In genomic region chr6:33431880-33432541, GRCh38 we compare ENCODE assay signal across 15 cellular contexts. TPM values are rescaled to one million over a fixed set of nuclear protein-coding genes. Genes with fewer than 3 reads are reported as not detected.
DNase-seq lines count a peak whose midpoint lies in the region; ATAC-seq and TF ChIP-seq lines count a peak whose summit lies in the region.
"Had no signal": no experiment of that assay in that cellular context is flagged by ENCODE, and none has a peak within 500 bp of the region (broad histone marks: within the 10 kb centered on the region; RNA-seq: fewer than 3 reads in every experiment).

No MANE protein-coding gene starts in this region.

- peaks cover 25% of the 10 kb centered on the region for H3K36me3 Mint-ChIP-seq in endothelial cell (ENCODE audit: low read depth, unreplicated experiment)

- no peak for TF ChIP-seq POLR2A in body of pancreas (IDR thresholded peaks at IDR 0.05)

- TF ChIP-seq CTCF in endothelial cell (IDR thresholded peaks at IDR 0.05; ENCODE audit: unreplicated experiment) (no peak), retinal pigment epithelial cell (conservative IDR thresholded peaks at IDR 0.05; ENCODE audit: low read depth, low read length) (no peak), body of pancreas (IDR thresholded peaks at IDR 0.05) (no peak)

- H3K9ac ChIP-seq in Karpas-422 (ENCODE audit: low read length), result peak overlapping the region; percentile 84

- no peaks in the 10 kb centered on the region for H4K20me1 ChIP-seq in Karpas-422 (ENCODE audit: insufficient read depth, low read depth, low read length)

- peaks cover 17% of the 10 kb centered on the region for H3K36me3 ChIP-seq in Karpas-422 (ENCODE audit: insufficient read depth, low read length)
- no peaks in the 10 kb centered on the region for H3K36me3 ChIP-seq in body of pancreas (replicated peaks in 1 of 2; ENCODE audit: insufficient read depth in 1 of 2, low read depth in 2 of 2)

- H3K9me3 Mint-ChIP-seq in endothelial cell (ENCODE audit: unreplicated experiment), result no peaks in the 10 kb centered on the region

- H2AFZ ChIP-seq in Karpas-422 (ENCODE audit: low read length), result no peak overlapping the region

- DNase-seq in SIG-M5 treated with dmso at 0.1 percent for 504 hours (lab: John Stamatoyannopoulos, UW; ENCODE audit: unreplicated experiment) (peak; percentile 20), SIG-M5 (lab: John Stamatoyannopoulos, UW) (no peak), Karpas-422 (peak; percentile 70), endothelial cell (ENCODE audit: low spot score) (no peak), retinal pigment epithelial cell (ENCODE audit: low read depth) (no peak), body of pancreas (no peak), occipital lobe (lab: John Stamatoyannopoulos, UW) (no peak)
- DNase-seq: activated gamma-delta T cell; mammary epithelial cell; NCI-H2081 treated with DMSO at 0.1 percent for 48 hours; stimulated activated CD4-positive, alpha-beta T cell treated with anti-CD3 and anti-CD28 coated beads, Interleukin-12 subunit alpha, Interleukin-12 subunit beta, amount 100 ng/mL, for 4 hours; T-helper 1 cell had no signal

- H3K27ac ChIP-seq in Karpas-422 (ENCODE audit: low read length) (peak overlapping the region; percentile 70), body of pancreas (no peak overlapping the region)
- H3K27ac ChIP-seq: epithelial cell of prostate, suprapubic skin had no signal

- H3K4me1 ChIP-seq in Karpas-422 (ENCODE audit: low read length) (peaks cover 56% of the 10 kb centered on the region), body of pancreas (peaks cover 13% of the 10 kb centered on the region)

- ATAC-seq in GM18873 (IDR thresholded peaks at IDR 0.05; ENCODE audit: low FRiP score, unreplicated experiment) (no peak), body of pancreas (no peak)

- H3K4me1 Mint-ChIP-seq in endothelial cell (ENCODE audit: unreplicated experiment), result peaks cover 63% of the 10 kb centered on the region

- H3K27me3 Mint-ChIP-seq in endothelial cell (ENCODE audit: unreplicated experiment), result peaks cover 12% of the 10 kb centered on the region

- peak overlapping the region; percentile 61 for H3K4me3 Mint-ChIP-seq in endothelial cell (ENCODE audit: unreplicated experiment)

- 56 to 74% methylated on average over 8 to 12 of the region's 12 CpGs for WGBS in body of pancreas, 2 donors

- intact Hi-C loops in body of pancreas (cut with DNase I), result no loop called here

- no peaks in the 10 kb centered on the region for H3K9me2 ChIP-seq in Karpas-422 (replicated peaks; ENCODE audit: insufficient read depth, low read length)

- peaks cover 55% of the 10 kb centered on the region for H3K79me2 ChIP-seq in Karpas-422 (ENCODE audit: low read length)

- H3K27ac Mint-ChIP-seq in endothelial cell (ENCODE audit: unreplicated experiment), result peak overlapping the region; percentile 59

- no peaks in the 10 kb centered on the region for H3K27me3 ChIP-seq in Karpas-422 (ENCODE audit: low read length)
- no peaks in the 10 kb centered on the region for H3K27me3 ChIP-seq in body of pancreas
- H3K27me3 ChIP-seq: suprapubic skin had no signal

- H3K9me3 ChIP-seq in Karpas-422 (ENCODE audit: low read length) (no peaks in the 10 kb centered on the region), body of pancreas (no peaks in the 10 kb centered on the region)
- H3K9me3 ChIP-seq: suprapubic skin had no signal

- peak overlapping the region; percentile 79 for H3K4me3 ChIP-seq in Karpas-422 (ENCODE audit: low read length)
- peak overlapping the region; percentile 39 for H3K4me3 ChIP-seq in retinal pigment epithelial cell (ENCODE audit: low read length)
- H3K4me3 ChIP-seq in body of pancreas, result no peak overlapping the region
- H3K4me3 ChIP-seq: suprapubic skin had no signal

- H3K4me2 ChIP-seq in Karpas-422 (ENCODE audit: low read depth, low read length, poor library complexity, severe bottlenecking), result peak overlapping the region; percentile 96

RNA-seq across cellular contexts. Expression of gene SYNGAP1, which starts 12.1 kb away (rescaled TPM):
- total RNA-seq in Karpas-422 (2014; rRNA removed; shearing (Covaris generic); ENCODE audit: low replicate concordance), result 16.3 and 16.7 TPM in 2 replicates
- total RNA-seq in endothelial cell (ENCODE audit: unreplicated experiment) (48.6 TPM), body of pancreas (1 to 10 TPM; 5.4 to 5.6 TPM), occipital lobe (21.5 TPM)

RNA-seq across cellular contexts. Expression of gene CUTA, which starts 14.1 kb away (rescaled TPM):
- 223 and 260 TPM in 2 replicates for total RNA-seq in Karpas-422 (2014; rRNA removed; shearing (Covaris generic); ENCODE audit: low replicate concordance)
- 163 TPM for total RNA-seq in endothelial cell (ENCODE audit: unreplicated experiment)
- total RNA-seq in body of pancreas, result 100 to 1,000 TPM in 1 of 2 donors, 10 to 100 TPM in 1; 87.7 to 126 TPM
- total RNA-seq in occipital lobe, result 59.1 TPM

RNA-seq across cellular contexts. Expression of gene PHF1, which starts 21.2 kb away (rescaled TPM):
- 32.6 and 66.6 TPM in 2 replicates for total RNA-seq in Karpas-422 (2014; rRNA removed; shearing (Covaris generic); ENCODE audit: low replicate concordance)
- total RNA-seq in endothelial cell (ENCODE audit: unreplicated experiment) (60.0 TPM), body of pancreas (10 to 100 TPM; 58.3 to 73.9 TPM), occipital lobe (17.9 TPM)

RNA-seq across cellular contexts. Expression of gene ZBTB9, which starts 22.4 kb away (rescaled TPM):
- 5.1 and 6.8 TPM in 2 replicates for total RNA-seq in Karpas-422 (2014; rRNA removed; shearing (Covaris generic); ENCODE audit: low replicate concordance)
- total RNA-seq in endothelial cell (ENCODE audit: unreplicated experiment) (18.7 TPM), body of pancreas (1 to 10 TPM; 1.8 to 5.3 TPM), occipital lobe (9.2 TPM)

RNA-seq across cellular contexts. Expression of gene KIFC1, which starts 40.4 kb away (rescaled TPM):
- total RNA-seq in Karpas-422 (2014; rRNA removed; shearing (Covaris generic); ENCODE audit: low replicate concordance), result 37.8 and 42.8 TPM in 2 replicates
- total RNA-seq in endothelial cell (ENCODE audit: unreplicated experiment) (19.0 TPM), body of pancreas (under 1 TPM in 1 of 2 donors, not detected in 1; 0.66 TPM), occipital lobe (3.6 TPM)

Comparison
In these comparisons a context has a peak if more than half of its experiments do, and no peak if none do; other contexts are left out.
1. DNase-seq: peak in SIG-M5 treated with dmso at 0.1 percent for 504 hours (single experiment) and Karpas-422 (single experiment); none in SIG-M5 (single experiment), endothelial cell (single experiment), retinal pigment epithelial cell (single experiment), body of pancreas (0 of 4) and occipital lobe (single experiment).
2. H3K4me3 ChIP-seq: peak in Karpas-422 (single experiment) and retinal pigment epithelial cell (single experiment); none in body of pancreas (0 of 2).